12 cellular contexts compared by ENCODE assay signal in genomic region chr1:98677288-98677687, GRCh38. TPM values are rescaled to one million over a fixed set of nuclear protein-coding genes. Genes with fewer than 3 reads are reported as not detected.
DNase-seq lines count a peak whose midpoint lies in the region; ATAC-seq and TF ChIP-seq lines count a peak whose summit lies in the region.
"Had no signal": no experiment of that assay in that cellular context is flagged by ENCODE, and none has a peak within 500 bp of the region (broad histone marks: within the 10 kb centered on the region; RNA-seq: fewer than 3 reads in every experiment).

No MANE protein-coding gene starts in this region.

- in situ Hi-C loops in astrocyte of the cerebellum (cut with HindIII; ENCODE audit: low sequenced_read_pairs): no loop called here

- peaks cover 0 to 3% (median 0%) of the 10 kb centered on the region in 9 donors for H3K9me3 Mint-ChIP-seq in naive thymus-derived CD8-positive, alpha-beta T cell
- H3K9me3 Mint-ChIP-seq: activated T-cell treated with anti-CD3 and anti-CD28 coated beads, Interleukin-2, amount 50 U/mL, for 24 hours had no signal

- H3K4me3 Mint-ChIP-seq in naive thymus-derived CD8-positive, alpha-beta T cell: no peak overlapping the region
- H3K4me3 Mint-ChIP-seq: activated T-cell treated with anti-CD3 and anti-CD28 coated beads, Interleukin-2, amount 50 U/mL, for 24 hours had no signal

- no peak overlapping the region for H3K27ac Mint-ChIP-seq in naive thymus-derived CD8-positive, alpha-beta T cell
- H3K27ac Mint-ChIP-seq: activated T-cell treated with anti-CD3 and anti-CD28 coated beads, Interleukin-2, amount 50 U/mL, for 24 hours had no signal

- no peak for ATAC-seq in naive thymus-derived CD8-positive, alpha-beta T cell

- H3K4me1 Mint-ChIP-seq in naive thymus-derived CD8-positive, alpha-beta T cell: no peaks in the 10 kb centered on the region

- no peaks in the 10 kb centered on the region for H3K36me3 Mint-ChIP-seq in naive thymus-derived CD8-positive, alpha-beta T cell

- TF ChIP-seq CTCF in astrocyte of the cerebellum (IDR thresholded peaks at IDR 0.05; ENCODE audit: low read depth, low read length, missing control alignments): no peak

- DNase-seq in EL: peak; percentile 24
- DNase-seq in NCI-H2029 treated with DMSO at 0.1 percent for 48 hours (lab: John Stamatoyannopoulos, UW): peak; percentile 79
- peak; percentile 84 for DNase-seq in astrocyte of the cerebellum (ENCODE audit: low read depth)
- peak; percentile 63 for DNase-seq in myocyte (ENCODE audit: low read depth)
- DNase-seq in naive thymus-derived CD8-positive, alpha-beta T cell: no peak
- no peak for DNase-seq in T-helper 2 cell
- no peak for DNase-seq in stimulated activated naive CD4-positive, alpha-beta T cell (lab: John Stamatoyannopoulos, UW)
- no peak for DNase-seq in NAMALWA (ENCODE audit: low spot score)
- DNase-seq: activated T-cell treated with anti-CD3 and anti-CD28 coated beads, Interleukin-2, amount 50 U/mL, for 24 hours; erythroblast; stimulated activated CD4-positive, alpha-beta T cell treated with anti-CD3 and anti-CD28 coated beads, Interleukin-12 subunit alpha, Interleukin-12 subunit beta, amount 100 ng/mL, for 4 hours had no signal

- no peak overlapping the region for H3K4me3 ChIP-seq in astrocyte of the cerebellum (ENCODE audit: low read depth, low read length)
- H3K4me3 ChIP-seq: cardiac muscle cell had no signal

- POLR2A ChIA-PET in naive thymus-derived CD8-positive, alpha-beta T cell (lab: Charles Lee): no interaction called here

- H3K27me3 Mint-ChIP-seq in naive thymus-derived CD8-positive, alpha-beta T cell: peaks cover 0 to 7% (median 2%) of the 10 kb centered on the region in 5 donors

RNA-seq across cellular contexts. Expression of gene SNX7, which starts 15.8 kb away (rescaled TPM):
- total RNA-seq in myocyte: 25.4 and 43.6 TPM in 2 replicates
- 19.1 TPM for polyA plus RNA-seq in myocyte (2012)
- not detected for total RNA-seq in naive thymus-derived CD8-positive, alpha-beta T cell
- polyA plus RNA-seq in naive thymus-derived CD8-positive, alpha-beta T cell: under 1 TPM in 1 of 3 donors, not detected in 2; 0.15 TPM

Comparison
In these comparisons a context has a peak if more than half of its experiments do, and no peak if none do; other contexts are left out.
1. DNase-seq: peak in EL (single experiment), NCI-H2029 treated with DMSO at 0.1 percent for 48 hours (single experiment), astrocyte of the cerebellum (single experiment) and myocyte (single experiment); none in naive thymus-derived CD8-positive, alpha-beta T cell (0 of 10), T-helper 2 cell (0 of 5), stimulated activated naive CD4-positive, alpha-beta T cell (0 of 6) and NAMALWA (single experiment).
2. RNA of gene SNX7, which starts 15.8 kb away (total RNA-seq): 25.4 to 43.6 TPM in myocyte; not detected in naive thymus-derived CD8-positive, alpha-beta T cell; every median in the first group is over 10 times any median in the second.